Comparison of ENCODE assay signal across 23 cellular contexts in genomic region chr16:21026846-21027245, GRCh38.
"Had no signal": no experiment of that assay in that cellular context is flagged by ENCODE, and none has a peak within 500 bp of the region (broad histone marks: within the 10 kb centered on the region; RNA-seq: fewer than 3 reads in every experiment).

No MANE protein-coding gene starts in this region.

- H3K4me1 ChIP-seq: esophagus squamous epithelium, lower lobe of right lung, prostate gland, sigmoid colon, spleen, testis, tibial artery had no signal

- H3K27me3 ChIP-seq: esophagus squamous epithelium, sigmoid colon, spleen, testis, tibial artery had no signal

- H3K4me3 ChIP-seq: coronary artery, esophagus squamous epithelium, lower lobe of right lung, mucosa of descending colon, prostate gland, sigmoid colon, skin epidermis, spleen, testis, tibial artery had no signal

- H3K9me3 Mint-ChIP-seq: stimulated activated memory B cell treated with anti-CD40 and anti-IgM and Interleukin-4, amounts not matched to agents 10 μg/mL and 1 μg/mL and 100 μg/mL, for 72 hours; type B pancreatic cell had no signal

- H3K4me3 Mint-ChIP-seq: naive B cell; natural killer cell treated with Interleukin-12 subunit alpha and Interleukin-12 subunit beta and Interleukin-15 and Interleukin-18, amount 100 ng/mL, for 72 hours; stimulated activated memory B cell treated with anti-CD40 and anti-IgM and Interleukin-4, amounts not matched to agents 10 μg/mL and 1 μg/mL and 100 μg/mL, for 72 hours; type B pancreatic cell had no signal

- H3K27me3 Mint-ChIP-seq: type B pancreatic cell had no signal

- DNase-seq: dermis blood vessel endothelial cell; effector memory CD4-positive, alpha-beta T cell; esophagus squamous epithelium; foreskin melanocyte; left ventricle myocardium superior; lower lobe of right lung; mucosa of descending colon; naive B cell; nucleus accumbens; right cardiac atrium; sigmoid colon; spleen; stimulated activated CD4-positive, alpha-beta T cell treated with anti-CD3 and anti-CD28 coated beads, Interleukin-4, amount 100 ng/mL, for 4 hours; stimulated activated naive CD8-positive, alpha-beta T cell treated with anti-CD3 and anti-CD28 coated beads, Interleukin-15, Interleukin-2, amounts not matched to agents 100 U/mL and 50 U/mL, for 24 hours; substantia nigra; testis; tibial artery had no signal

- H3K27ac ChIP-seq: coronary artery, esophagus squamous epithelium, lower lobe of right lung, prostate gland, sigmoid colon, skin epidermis, spleen, testis, tibial artery had no signal

- ATAC-seq: left ventricle myocardium superior; lower lobe of right lung; mucosa of descending colon; natural killer cell treated with Interleukin-12 subunit alpha and Interleukin-12 subunit beta and Interleukin-15 and Interleukin-18, amount 100 ng/mL, for 72 hours; right cardiac atrium; stimulated activated memory B cell treated with anti-CD40 and anti-IgM and Interleukin-4, amounts not matched to agents 10 μg/mL and 1 μg/mL and 100 μg/mL, for 72 hours; stimulated activated naive CD8-positive, alpha-beta T cell treated with anti-CD3 and anti-CD28 coated beads, Interleukin-15, Interleukin-2, amounts not matched to agents 100 U/mL and 50 U/mL, for 24 hours had no signal

- H3K27ac Mint-ChIP-seq: natural killer cell treated with Interleukin-12 subunit alpha and Interleukin-12 subunit beta and Interleukin-15 and Interleukin-18, amount 100 ng/mL, for 72 hours; stimulated activated memory B cell treated with anti-CD40 and anti-IgM and Interleukin-4, amounts not matched to agents 10 μg/mL and 1 μg/mL and 100 μg/mL, for 72 hours; type B pancreatic cell had no signal

- H3K36me3 ChIP-seq: esophagus squamous epithelium, lower lobe of right lung, prostate gland, sigmoid colon, spleen, tibial artery had no signal

- H3K36me3 Mint-ChIP-seq: natural killer cell treated with Interleukin-12 subunit alpha and Interleukin-12 subunit beta and Interleukin-15 and Interleukin-18, amount 100 ng/mL, for 72 hours; stimulated activated memory B cell treated with anti-CD40 and anti-IgM and Interleukin-4, amounts not matched to agents 10 μg/mL and 1 μg/mL and 100 μg/mL, for 72 hours; type B pancreatic cell had no signal

- H3K9me3 ChIP-seq: esophagus squamous epithelium, lower lobe of right lung, mucosa of descending colon, prostate gland, sigmoid colon, spleen, testis, tibial artery had no signal

- H3K4me1 Mint-ChIP-seq: naive B cell; stimulated activated memory B cell treated with anti-CD40 and anti-IgM and Interleukin-4, amounts not matched to agents 10 μg/mL and 1 μg/mL and 100 μg/mL, for 72 hours had no signal
